Comparison of ENCODE assay signal across 14 cellular contexts in genomic region chr22:19825904-19826618, GRCh38.
"Had no signal": no experiment of that assay in that cellular context is flagged by ENCODE, and none has a peak within 500 bp of the region (broad histone marks: within the 10 kb centered on the region; RNA-seq: fewer than 3 reads in every experiment).

No MANE protein-coding gene starts in this region.

- H3K9me3 Mint-ChIP-seq: activated T-helper 1 cell treated with anti-CD3 and anti-CD28 coated beads, Interleukin-12 subunit alpha, Interleukin-12 subunit beta, Interleukin-2, Interleukin-4 antibody, amounts not matched to agents 30 ng/mL and 10 ng/mL and 1 ng/mL, durations not matched to agents 14 hours and 24 hours and 36 hours; T-helper 1 cell treated with Interleukin-12 subunit alpha and Interleukin-12 subunit beta and Interleukin-4 antibody, amounts not matched to agents 30 μg/mL and 1 μg/mL, for 36 hours had no signal

- H3K9me3 ChIP-seq: sigmoid colon, suprapubic skin, upper lobe of left lung had no signal

- H3K27me3 ChIP-seq: sigmoid colon, suprapubic skin, upper lobe of left lung had no signal

- H3K4me3 ChIP-seq: sigmoid colon, suprapubic skin, upper lobe of left lung had no signal

- H3K36me3 ChIP-seq: sigmoid colon, suprapubic skin, upper lobe of left lung had no signal

- H3K27ac ChIP-seq: sigmoid colon, suprapubic skin, upper lobe of left lung had no signal

- H3K4me3 Mint-ChIP-seq: activated T-helper 1 cell treated with anti-CD3 and anti-CD28 coated beads, Interleukin-12 subunit alpha, Interleukin-12 subunit beta, Interleukin-2, Interleukin-4 antibody, amounts not matched to agents 30 ng/mL and 10 ng/mL and 1 ng/mL, durations not matched to agents 14 hours and 24 hours and 36 hours; brain; nephron progenitor cell; T-helper 1 cell treated with Interleukin-12 subunit alpha and Interleukin-12 subunit beta and Interleukin-4 antibody, amounts not matched to agents 30 μg/mL and 1 μg/mL, for 36 hours had no signal

- H3K27ac Mint-ChIP-seq: activated T-helper 1 cell treated with anti-CD3 and anti-CD28 coated beads, Interleukin-12 subunit alpha, Interleukin-12 subunit beta, Interleukin-2, Interleukin-4 antibody, amounts not matched to agents 30 ng/mL and 10 ng/mL and 1 ng/mL, durations not matched to agents 14 hours and 24 hours and 36 hours; brain; nephron progenitor cell; T-helper 1 cell treated with Interleukin-12 subunit alpha and Interleukin-12 subunit beta and Interleukin-4 antibody, amounts not matched to agents 30 μg/mL and 1 μg/mL, for 36 hours had no signal

- DNase-seq: activated CD4-positive, CD25-positive, alpha-beta regulatory T cell; activated naive CD4-positive, alpha-beta T cell treated with Interleukin-2 at 50 U/mL for 16 hours; amniotic stem cell; cerebellar nuclear complex; foreskin melanocyte; nephron progenitor cell; sigmoid colon; stimulated activated CD4-positive, alpha-beta T cell treated with anti-CD3 and anti-CD28 coated beads, Interleukin-2, amount 100 ng/mL, for 24 hours; stimulated activated naive CD4-positive, alpha-beta T cell treated with Interleukin-2 at 50 U/mL for 16 hours; upper lobe of left lung had no signal

- H3K4me1 ChIP-seq: sigmoid colon had no signal
